In genomic region chr1:220787069-220787614, GRCh38 we compare ENCODE assay signal across 8 cellular contexts. TPM values are rescaled to one million over a fixed set of nuclear protein-coding genes. Genes with fewer than 3 reads are reported as not detected.
DNase-seq lines count a peak whose midpoint lies in the region; ATAC-seq and TF ChIP-seq lines count a peak whose summit lies in the region.

No MANE protein-coding gene starts in this region.

- peak overlapping the region; percentile 29 to 80 (median 72) for H3K9ac ChIP-seq in subcutaneous abdominal adipose tissue (ENCODE audit: low read length in 5 of 5)

- no peaks in the 10 kb centered on the region for H3K9me3 ChIP-seq in subcutaneous abdominal adipose tissue (ENCODE audit: control insufficient read depth in 5 of 5, low read length in 5 of 5)

- ATAC-seq in GM21723 (IDR thresholded peaks at IDR 0.05; ENCODE audit: unreplicated experiment), result peak; percentile 46
- ATAC-seq in left lobe of liver, result peak; percentile 67
- ATAC-seq in GM18520 (IDR thresholded peaks at IDR 0.05; ENCODE audit: unreplicated experiment), result no peak

- no peaks in the 10 kb centered on the region for H3K36me3 ChIP-seq in brain microvascular endothelial cell (replicated peaks)
- peaks cover 0 to 11% (median 2%) of the 10 kb centered on the region in 5 donors for H3K36me3 ChIP-seq in subcutaneous abdominal adipose tissue (ENCODE audit: control insufficient read depth in 5 of 5, insufficient read depth in 5 of 5, low read length in 5 of 5)

- peak overlapping the region; percentile 56 for H3K4me3 ChIP-seq in brain microvascular endothelial cell (ENCODE audit: low read depth, low read length)
- H3K4me3 ChIP-seq in subcutaneous abdominal adipose tissue (ENCODE audit: low read depth in 1 of 5, low read length in 5 of 5), result peak overlapping the region; percentile 73 to 83 (median 76)

- H3K27ac ChIP-seq in brain microvascular endothelial cell (no peak overlapping the region), subcutaneous abdominal adipose tissue (ENCODE audit: low read depth, low read length) (peak overlapping the region; percentile 88)

- no peak for TF ChIP-seq CTCF in brain microvascular endothelial cell (IDR thresholded peaks at IDR 0.05; ENCODE audit: low read depth, low read length, missing control alignments)

- H3K27me3 ChIP-seq in brain microvascular endothelial cell (replicated peaks), result no peaks in the 10 kb centered on the region
- H3K27me3 ChIP-seq in subcutaneous abdominal adipose tissue (ENCODE audit: control insufficient read depth in 5 of 5, insufficient read depth in 4 of 5, low read length in 5 of 5), result no peaks in the 10 kb centered on the region

- in situ Hi-C loops in brain microvascular endothelial cell (cut with HindIII; ENCODE audit: low pct_ligation_motif_present, low sequenced_read_pairs), result no loop called here

- H3K4me1 ChIP-seq in subcutaneous abdominal adipose tissue (ENCODE audit: control insufficient read depth in 5 of 5, insufficient read depth in 5 of 5, low read length in 5 of 5), result peaks cover 5 to 68% (median 61%) of the 10 kb centered on the region in 5 donors

- peak; percentile 65 for DNase-seq in DMS 273 (lab: John Stamatoyannopoulos, UW; ENCODE audit: unreplicated experiment)
- DNase-seq in NCI-H1417 (lab: John Stamatoyannopoulos, UW), result peak; percentile 22 to 90 (median 89)
- DNase-seq in brain microvascular endothelial cell, result no peak
- DNase-seq in left lobe of liver (ENCODE audit: low spot score), result peak; percentile 89
- DNase-seq in stimulated activated CD4-positive, alpha-beta T cell treated with anti-CD3 and anti-CD28 coated beads, Interleukin-1b, Interleukin-23, amount 100 ng/mL, for 48 hours, result no peak

RNA-seq across cellular contexts. Expression of gene MTARC1, which starts 0.4 kb away (rescaled TPM):
- total RNA-seq in left lobe of liver, result 77.4 TPM

RNA-seq across cellular contexts. Expression of gene MTARC2, which starts 39.0 kb away (rescaled TPM):
- total RNA-seq in left lobe of liver, result 129 TPM

Comparison
In these comparisons a context has a peak if more than half of its experiments do, and no peak if none do; other contexts are left out.
1. DNase-seq: peak in DMS 273 (single experiment), NCI-H1417 (3 of 3) and left lobe of liver (single experiment); none in brain microvascular endothelial cell (single experiment) and stimulated activated CD4-positive, alpha-beta T cell treated with anti-CD3 and anti-CD28 coated beads, Interleukin-1b, Interleukin-23, amount 100 ng/mL, for 48 hours (single experiment).